Comparison of ENCODE assay signal across 23 cellular contexts in genomic region chr12:97555547-97556200, GRCh38.
DNase-seq lines count a peak whose midpoint lies in the region; ATAC-seq and TF ChIP-seq lines count a peak whose summit lies in the region.
"Had no signal": no experiment of that assay in that cellular context is flagged by ENCODE, and none has a peak within 500 bp of the region (broad histone marks: within the 10 kb centered on the region; RNA-seq: fewer than 3 reads in every experiment).

No MANE protein-coding gene starts in this region.

- H3K4me1 Mint-ChIP-seq in T-helper 17 cell (no peaks in the 10 kb centered on the region), HFFc6 (ENCODE audit: low read depth) (no peaks in the 10 kb centered on the region)
- H3K4me1 Mint-ChIP-seq: activated B cell treated with CpG ODN at 0.5 μM for 24 hours, IgD-negative memory B cell had no signal

- TF ChIP-seq CTCF in cardiac muscle cell (IDR thresholded peaks at IDR 0.05; ENCODE audit: low read depth, low read length) (no peak), VCaP (conservative IDR thresholded peaks at IDR 0.05) (no peak), lower lobe of right lung (IDR thresholded peaks at IDR 0.05) (no peak), upper lobe of left lung (IDR thresholded peaks at IDR 0.05) (no peak), HFFc6 (IDR thresholded peaks at IDR 0.05) (no peak)

- peak overlapping the region; percentile 66 for H3K27ac ChIP-seq in cardiac muscle cell
- H3K27ac ChIP-seq in VCaP, result peak overlapping the region; percentile 89
- peak overlapping the region; percentile 50 for H3K27ac ChIP-seq in lower lobe of right lung
- H3K27ac ChIP-seq in upper lobe of left lung, result peak overlapping the region; percentile 55 to 63 (median 60)
- H3K27ac ChIP-seq: C4-2B, GM23248, SJSA1, spleen, stomach, uterus had no signal

- H3K9me3 ChIP-seq in cardiac muscle cell (ENCODE audit: low read depth), result no peaks in the 10 kb centered on the region
- no peaks in the 10 kb centered on the region for H3K9me3 ChIP-seq in lower lobe of right lung
- H3K9me3 ChIP-seq in upper lobe of left lung, result no peaks in the 10 kb centered on the region
- H3K9me3 ChIP-seq in T-helper 17 cell (ENCODE audit: control insufficient read depth, low read length, poor library complexity, severe bottlenecking), result no peaks in the 10 kb centered on the region
- H3K9me3 ChIP-seq: breast epithelium, SJSA1, spleen, stomach, uterus had no signal

- H3K4me3 Mint-ChIP-seq in T-helper 17 cell (no peak overlapping the region), HFFc6 (no peak overlapping the region)
- H3K4me3 Mint-ChIP-seq: activated B cell treated with CpG ODN at 0.5 μM for 24 hours, IgD-negative memory B cell, neural crest cell had no signal

- H3K4me3 ChIP-seq in cardiac muscle cell (no peak overlapping the region), lower lobe of right lung (no peak overlapping the region), upper lobe of left lung (no peak overlapping the region)
- H3K4me3 ChIP-seq: breast epithelium, GM23248, SJSA1, spleen, stomach, uterus had no signal

- H3K27me3 Mint-ChIP-seq in T-helper 17 cell, result peaks cover 12% of the 10 kb centered on the region
- H3K27me3 Mint-ChIP-seq in HFFc6 (ENCODE audit: insufficient read depth), result no peaks in the 10 kb centered on the region
- H3K27me3 Mint-ChIP-seq: activated B cell treated with CpG ODN at 0.5 μM for 24 hours, IgD-negative memory B cell had no signal

- no peak for TF ChIP-seq EP300 in upper lobe of left lung (IDR thresholded peaks at IDR 0.05)

- no peak for ATAC-seq in left ventricle myocardium superior
- ATAC-seq in lower lobe of right lung, result no peak
- ATAC-seq in upper lobe of left lung (ENCODE audit: low FRiP score in 2 of 2), result no peak
- ATAC-seq in T-helper 17 cell, result no peak

- H3K9me3 Mint-ChIP-seq in HFFc6, result peaks cover 31% of the 10 kb centered on the region
- H3K9me3 Mint-ChIP-seq: activated B cell treated with CpG ODN at 0.5 μM for 24 hours, IgD-negative memory B cell, neural crest cell had no signal

- no peak for TF ChIP-seq POLR2A in upper lobe of left lung (IDR thresholded peaks at IDR 0.05)

- H3K4me1 ChIP-seq in cardiac muscle cell (ENCODE audit: low read depth) (peaks cover 21% of the 10 kb centered on the region), lower lobe of right lung (peaks cover 13% of the 10 kb centered on the region), upper lobe of left lung (peaks cover 8 to 18% (median 11%) of the 10 kb centered on the region in 4 donors)
- H3K4me1 ChIP-seq: breast epithelium, SJSA1, spleen, uterus had no signal

- H3K36me3 ChIP-seq in cardiac muscle cell, result no peaks in the 10 kb centered on the region
- H3K36me3 ChIP-seq in lower lobe of right lung, result no peaks in the 10 kb centered on the region
- no peaks in the 10 kb centered on the region for H3K36me3 ChIP-seq in upper lobe of left lung
- H3K36me3 ChIP-seq: breast epithelium, SJSA1, spleen, stomach, uterus had no signal

- H3K36me3 Mint-ChIP-seq in T-helper 17 cell (ENCODE audit: low read depth) (no peaks in the 10 kb centered on the region), HFFc6 (ENCODE audit: low read depth) (no peaks in the 10 kb centered on the region)
- H3K36me3 Mint-ChIP-seq: IgD-negative memory B cell had no signal

- H3K27ac Mint-ChIP-seq in T-helper 17 cell (no peak overlapping the region), HFFc6 (no peak overlapping the region)
- H3K27ac Mint-ChIP-seq: activated B cell treated with CpG ODN at 0.5 μM for 24 hours had no signal

- DNase-seq in cardiac muscle cell (ENCODE audit: low read depth in 1 of 2, low spot score in 1 of 2) (no peak), left ventricle myocardium superior (no peak), lower lobe of right lung (no peak), upper lobe of left lung (no peak), T-helper 17 cell (no peak), HFFc6 (no peak), ureter (ENCODE audit: low spot score) (no peak)
- DNase-seq: activated B cell treated with CpG ODN at 0.5 μM for 24 hours; activated CD4-positive, alpha-beta T cell treated with anti-CD3 and anti-CD28 coated beads, Interleukin-2, amount 50 U/mL, for 48 hours; activated effector memory CD4-positive, alpha-beta T cell treated with anti-CD3 and anti-CD28 coated beads, Interleukin-2, amount 50 U/mL, for 16 hours; midbrain; NCI-H1436; spleen; stimulated activated CD4-positive, alpha-beta T cell treated with anti-CD3 and anti-CD28 coated beads, Interleukin-4, amount 100 ng/mL, for 4 hours; uterus had no signal

- intact Hi-C loops in left ventricle myocardium superior (cut with micrococcal nuclease) (no loop called here), lower lobe of right lung (cut with DNase I) (no loop called here)

- H3K27me3 ChIP-seq in cardiac muscle cell (no peaks in the 10 kb centered on the region), lower lobe of right lung (ENCODE audit: low read depth) (no peaks in the 10 kb centered on the region), upper lobe of left lung (no peaks in the 10 kb centered on the region)
- H3K27me3 ChIP-seq: breast epithelium, SJSA1, spleen, stomach, uterus had no signal

- WGBS in upper lobe of left lung, 2 donors, result 72 to 73% methylated on average over 7 of the region's 7 CpGs
